Comparison of ENCODE assay signal across 1 cellular context in the genomic region with DNA sequence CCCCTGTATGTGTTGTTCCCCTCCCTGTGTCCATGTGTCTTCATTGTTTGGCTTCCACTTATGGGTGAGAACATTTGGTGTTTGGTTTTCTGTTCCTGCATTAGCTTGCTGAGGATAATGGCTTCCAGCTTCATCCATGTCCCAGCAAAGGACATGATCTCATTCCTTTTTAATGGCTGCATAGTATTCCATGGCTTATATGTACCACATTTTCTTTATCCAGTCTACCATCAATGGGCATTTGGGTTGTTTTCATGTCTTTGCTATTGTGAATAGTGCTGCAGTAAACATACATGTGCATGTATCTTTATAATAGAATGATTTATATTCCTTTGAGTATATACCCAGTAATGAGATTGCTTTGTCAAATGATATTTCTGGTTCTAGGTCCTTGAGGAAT. TPM values are rescaled to one million over a fixed set of nuclear protein-coding genes. Genes with fewer than 3 reads are reported as not detected.
"Had no signal": no experiment of that assay in that cellular context is flagged by ENCODE, and none has a peak within 500 bp of the region (broad histone marks: within the 10 kb centered on the region; RNA-seq: fewer than 3 reads in every experiment).

No MANE protein-coding gene starts in this region.

RNA-seq across cellular contexts. Expression of a gene that starts 8.6 kb away (rescaled TPM):
- total RNA-seq: OCI-LY7 had no signal
